In the genomic region with DNA sequence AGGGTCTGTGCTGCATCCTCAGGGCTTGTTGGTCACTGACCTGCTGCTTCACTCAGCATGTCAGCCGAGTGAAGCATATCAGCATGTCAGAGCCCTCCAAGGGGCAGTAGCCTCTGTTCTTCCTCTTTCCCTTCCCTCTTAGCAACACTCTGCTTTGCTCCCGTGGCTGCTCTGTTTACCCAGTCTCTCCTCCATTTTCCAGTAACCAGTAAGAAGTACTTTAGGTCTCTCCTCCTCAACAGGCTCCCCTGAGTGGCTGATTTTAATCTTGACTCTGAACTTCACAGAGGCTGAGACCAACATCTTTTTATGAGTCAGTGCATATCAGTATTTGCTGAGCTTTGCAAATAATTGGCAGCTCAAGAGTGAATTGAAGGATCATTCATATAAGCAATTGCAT, we compare ENCODE assay signal across 11 cellular contexts. TPM values are rescaled to one million over a fixed set of nuclear protein-coding genes. Genes with fewer than 3 reads are reported as not detected.
A peak's percentile ranks its signal among the peaks of the same experiment; 100 is the strongest.
DNase-seq lines count a peak whose midpoint lies in the region; ATAC-seq, FAIRE-seq and TF ChIP-seq lines count a peak whose summit lies in the region.
"Had no signal": no experiment of that assay in that cellular context is flagged by ENCODE, and none has a peak within 500 bp of the region (broad histone marks: within the 10 kb centered on the region; RNA-seq: fewer than 3 reads in every experiment).

No MANE protein-coding gene starts in this region.

- H3K9me3 ChIP-seq in aorta (ENCODE audit: control insufficient read depth, low read length): no peaks in the 10 kb centered on the region
- H3K9me3 ChIP-seq: thoracic aorta had no signal

- intact Hi-C loops in natural killer cell (cut with micrococcal nuclease) (loop anchor here (2.0 kb wide), 1 partner anchor 19 kb away; a partner anchor contains a TSS), left ventricle myocardium superior (cut with micrococcal nuclease) (loop anchor here (10.0 kb wide), 1 partner anchor 63 kb away; no protein-coding TSS in a partner anchor), aorta (cut with DNase I) (no loop called here)

- no peak for ATAC-seq in natural killer cell treated with Interleukin-12 subunit alpha and Interleukin-12 subunit beta and Interleukin-15 and Interleukin-18, amount 100 ng/mL, for 72 hours
- ATAC-seq in natural killer cell (no peak), left ventricle myocardium superior (peak; percentile 22), aorta (ENCODE audit: low FRiP score) (peak; percentile 30)

- FAIRE-seq in RCC 7860 (lab: Jason Lieb, UNC): no peak

- H3K27ac ChIP-seq in aorta (ENCODE audit: low read depth in 1 of 2, low read length in 2 of 2) (no peak overlapping the region), caudate nucleus (ENCODE audit: low read depth, low read length) (no peak overlapping the region)

- H3K36me3 Mint-ChIP-seq in natural killer cell treated with Interleukin-12 subunit alpha and Interleukin-12 subunit beta and Interleukin-15 and Interleukin-18, amount 100 ng/mL, for 72 hours: no peaks in the 10 kb centered on the region
- H3K36me3 Mint-ChIP-seq in natural killer cell: no peaks in the 10 kb centered on the region

- no peak for DNase-seq in natural killer cell treated with Interleukin-12 subunit alpha and Interleukin-12 subunit beta and Interleukin-15 and Interleukin-18, amount 100 ng/mL, for 72 hours (ENCODE audit: low spot score)
- DNase-seq in natural killer cell (no peak), RCC 7860 (ENCODE audit: low spot score) (peak; percentile 34), left ventricle myocardium superior (no peak), aorta (peak in 1 of 2 donors; percentile 63), mesenteric fat pad (ENCODE audit: low spot score) (no peak), caudate nucleus (lab: John Stamatoyannopoulos, UW) (no peak), NCI-H1694 treated with DMSO at 0.1 percent for 48 hours (lab: John Stamatoyannopoulos, UW) (no peak)
- DNase-seq: NCI-H446; stimulated activated CD4-positive, alpha-beta T cell treated with anti-CD3 and anti-CD28 coated beads, Interleukin-12 subunit alpha, Interleukin-12 subunit beta, amount 100 ng/mL, for 4 hours had no signal

- WGBS in aorta, 2 donors: 76 to 83% methylated on average over 2 of the region's 2 CpGs

- H3K4me1 ChIP-seq in aorta (ENCODE audit: control insufficient read depth in 1 of 2, insufficient read depth in 2 of 2, low read length in 2 of 2): peaks cover 0 to 1% of the 10 kb centered on the region in 2 donors

- no peaks in the 10 kb centered on the region for H3K36me3 ChIP-seq in aorta (ENCODE audit: control insufficient read depth in 1 of 2, insufficient read depth in 2 of 2, low read length in 1 of 2)
- H3K36me3 ChIP-seq: thoracic aorta had no signal

- no peak overlapping the region for H3K4me3 ChIP-seq in aorta (ENCODE audit: low read length in 2 of 2)
- H3K4me3 ChIP-seq: thoracic aorta had no signal

- H3K27me3 Mint-ChIP-seq in natural killer cell treated with Interleukin-12 subunit alpha and Interleukin-12 subunit beta and Interleukin-15 and Interleukin-18, amount 100 ng/mL, for 72 hours: peaks cover 0 to 2% of the 10 kb centered on the region in 2 donors
- no peaks in the 10 kb centered on the region for H3K27me3 Mint-ChIP-seq in natural killer cell (ENCODE audit: low read depth in 2 of 2)

- H3K4me1 Mint-ChIP-seq in natural killer cell treated with Interleukin-12 subunit alpha and Interleukin-12 subunit beta and Interleukin-15 and Interleukin-18, amount 100 ng/mL, for 72 hours (ENCODE audit: low read depth in 2 of 2): peaks cover 37 to 65% of the 10 kb centered on the region in 2 donors
- peaks cover 28 to 31% of the 10 kb centered on the region in 2 donors for H3K4me1 Mint-ChIP-seq in natural killer cell

- no peaks in the 10 kb centered on the region for H3K9me3 Mint-ChIP-seq in natural killer cell treated with Interleukin-12 subunit alpha and Interleukin-12 subunit beta and Interleukin-15 and Interleukin-18, amount 100 ng/mL, for 72 hours
- H3K9me3 Mint-ChIP-seq in natural killer cell: no peaks in the 10 kb centered on the region

- TF ChIP-seq CTCF in natural killer cell (IDR thresholded peaks at IDR 0.05): no peak

- H3K27me3 ChIP-seq in aorta (ENCODE audit: control insufficient read depth in 1 of 2, insufficient read depth in 2 of 2, low read length in 1 of 2): no peaks in the 10 kb centered on the region

- H3K27ac Mint-ChIP-seq in natural killer cell treated with Interleukin-12 subunit alpha and Interleukin-12 subunit beta and Interleukin-15 and Interleukin-18, amount 100 ng/mL, for 72 hours: peak overlapping the region; percentile 21 to 24
- H3K27ac Mint-ChIP-seq in natural killer cell: peak overlapping the region in 1 of 2 donors; percentile 27

- H3K4me3 Mint-ChIP-seq in natural killer cell treated with Interleukin-12 subunit alpha and Interleukin-12 subunit beta and Interleukin-15 and Interleukin-18, amount 100 ng/mL, for 72 hours: no peak overlapping the region
- no peak overlapping the region for H3K4me3 Mint-ChIP-seq in natural killer cell

RNA-seq across cellular contexts. Expression of a gene that starts 18.6 kb away (rescaled TPM):
- total RNA-seq in natural killer cell treated with Interleukin-12 subunit alpha and Interleukin-12 subunit beta and Interleukin-15 and Interleukin-18, amount 100 ng/mL, for 72 hours: 1 to 10 TPM; 3.8 to 4.4 TPM
- 10 to 100 TPM; 47.1 to 78.9 (median 60.7) TPM for total RNA-seq in natural killer cell
- 5.4 TPM for total RNA-seq in left ventricle myocardium superior
- total RNA-seq in aorta: 1 to 10 TPM; 2.2 to 4.5 TPM
- polyA plus RNA-seq in aorta: under 1 TPM; 0.13 to 0.69 TPM
- 25.3 TPM for total RNA-seq in mesenteric fat pad

Comparison
In these comparisons a context has a peak if more than half of its experiments do, and no peak if none do; other contexts are left out.
1. ATAC-seq: peak in left ventricle myocardium superior (single experiment) and aorta (single experiment); none in natural killer cell treated with Interleukin-12 subunit alpha and Interleukin-12 subunit beta and Interleukin-15 and Interleukin-18, amount 100 ng/mL, for 72 hours (0 of 2) and natural killer cell (0 of 3).
2. intact Hi-C loops: an anchor here in natural killer cell (2.0 kb wide) and left ventricle myocardium superior (10.0 kb wide); none called in aorta.